18 cellular contexts compared by ENCODE assay signal in the genomic region with DNA sequence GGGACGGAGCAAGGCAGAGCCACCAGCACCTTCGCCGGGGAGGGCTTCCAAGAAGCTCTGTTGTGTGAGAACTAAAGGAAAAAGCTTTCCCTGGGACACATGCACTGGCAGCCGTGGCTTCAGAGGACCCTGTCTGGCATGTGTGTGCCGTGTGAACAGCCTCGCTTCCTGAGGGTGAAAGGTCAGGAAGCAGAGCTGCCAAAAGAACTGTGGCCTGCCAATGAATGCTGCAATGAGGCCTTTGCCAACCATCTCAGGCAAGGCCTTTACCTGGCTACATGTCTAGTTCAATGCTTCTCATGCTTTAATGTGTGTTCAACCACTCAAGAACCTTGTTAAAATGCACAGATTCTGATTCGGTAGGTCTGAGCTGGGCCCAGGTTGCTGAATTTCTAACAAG. TPM values are rescaled to one million over a fixed set of nuclear protein-coding genes. Genes with fewer than 3 reads are reported as not detected.
DNase-seq lines count a peak whose midpoint lies in the region; ATAC-seq, FAIRE-seq and TF ChIP-seq lines count a peak whose summit lies in the region.
"Had no signal": no experiment of that assay in that cellular context is flagged by ENCODE, and none has a peak within 500 bp of the region (broad histone marks: within the 10 kb centered on the region; RNA-seq: fewer than 3 reads in every experiment).

No MANE protein-coding gene starts in this region.

- H3K9me3 ChIP-seq in body of pancreas, result no peaks in the 10 kb centered on the region
- no peaks in the 10 kb centered on the region for H3K9me3 ChIP-seq in endothelial cell of umbilical vein (replicated peaks; ENCODE audit: control insufficient read depth, insufficient read depth, low read length)
- no peaks in the 10 kb centered on the region for H3K9me3 ChIP-seq in right lobe of liver
- H3K9me3 ChIP-seq: A549, BE2C had no signal

- TF ChIP-seq POLR2A in body of pancreas (IDR thresholded peaks at IDR 0.05), result no peak
- TF ChIP-seq POLR2A in endothelial cell of umbilical vein (IDR thresholded peaks at IDR 0.05; ENCODE audit: low read depth, low read length), result no peak
- no peak for TF ChIP-seq POLR2A in right lobe of liver (IDR thresholded peaks at IDR 0.05)

- dilution Hi-C loops in endothelial cell of umbilical vein (cut with MboI; ENCODE audit: extremely low pct_ligation_motif_present, low sequenced_read_pairs), result no loop called here

- no peak overlapping the region for H2AFZ ChIP-seq in endothelial cell of umbilical vein (ENCODE audit: low read depth, low read length)

- no peak overlapping the region for H3K4me3 ChIP-seq in body of pancreas
- H3K4me3 ChIP-seq in endothelial cell of umbilical vein (replicated peaks in 1 of 3; ENCODE audit: insufficient read depth in 1 of 3, low read depth in 1 of 3, low read length in 3 of 3), result no peak overlapping the region
- H3K4me3 ChIP-seq in right lobe of liver, result peak overlapping the region in 1 of 3 donors; percentile 28
- H3K4me3 ChIP-seq: A549 had no signal

- H3K27ac ChIP-seq in body of pancreas (no peak overlapping the region), endothelial cell of umbilical vein (ENCODE audit: insufficient read depth, low read depth, low read length) (no peak overlapping the region), right lobe of liver (peak overlapping the region in 2 of 3 donors; percentile 54 to 70)
- H3K27ac ChIP-seq: A549, C4-2B had no signal

- H3K4me2 ChIP-seq in endothelial cell of umbilical vein (ENCODE audit: insufficient read depth, low read length), result no peak overlapping the region
- H3K4me2 ChIP-seq: A549 had no signal

- no peaks in the 10 kb centered on the region for H3K79me2 ChIP-seq in endothelial cell of umbilical vein (ENCODE audit: control insufficient read depth, insufficient read depth, low read length)

- FAIRE-seq in endothelial cell of umbilical vein (lab: Jason Lieb, UNC), result peak; percentile 54
- FAIRE-seq: A549, GM12892 had no signal

- H3K27me3 ChIP-seq in body of pancreas, result no peaks in the 10 kb centered on the region
- no peaks in the 10 kb centered on the region for H3K27me3 ChIP-seq in endothelial cell of umbilical vein (ENCODE audit: control insufficient read depth in 2 of 2, insufficient read depth in 2 of 2, low read length in 2 of 2)
- H3K27me3 ChIP-seq in right lobe of liver, result no peaks in the 10 kb centered on the region
- H3K27me3 ChIP-seq: BE2C had no signal

- H3K27ac Mint-ChIP-seq in activated CD4-positive, alpha-beta memory T cell treated with anti-CD3 and anti-CD28 coated beads for 36 hours, result no peak overlapping the region
- H3K27ac Mint-ChIP-seq in activated CD4-positive, alpha-beta T cell treated with anti-CD3 and anti-CD28 coated beads, Interleukin-2, amount 10 ng/mL, durations not matched to agents 24 days and 14 days, result no peak overlapping the region
- H3K27ac Mint-ChIP-seq: CD4-positive, alpha-beta memory T cell had no signal

- no peak overlapping the region for H3K4me3 Mint-ChIP-seq in activated CD4-positive, alpha-beta memory T cell treated with anti-CD3 and anti-CD28 coated beads for 36 hours
- no peak overlapping the region for H3K4me3 Mint-ChIP-seq in activated CD4-positive, alpha-beta T cell treated with anti-CD3 and anti-CD28 coated beads, Interleukin-2, amount 10 ng/mL, durations not matched to agents 24 days and 14 days
- H3K4me3 Mint-ChIP-seq: CD4-positive, alpha-beta memory T cell; H9 had no signal

- POLR2A ChIA-PET in endothelial cell of umbilical vein (lab: Charles Lee), result interaction anchor here (0.6 kb wide), 1 partner anchor 12 kb away, joined by 3 read pairs; no protein-coding TSS in a partner anchor
- POLR2A ChIA-PET in activated CD4-positive, alpha-beta memory T cell treated with anti-CD3 and anti-CD28 coated beads for 36 hours (lab: Charles Lee), result no interaction called here

- H3K27me3 Mint-ChIP-seq in activated CD4-positive, alpha-beta memory T cell treated with anti-CD3 and anti-CD28 coated beads for 36 hours, result no peaks in the 10 kb centered on the region
- no peaks in the 10 kb centered on the region for H3K27me3 Mint-ChIP-seq in activated CD4-positive, alpha-beta T cell treated with anti-CD3 and anti-CD28 coated beads, Interleukin-2, amount 10 ng/mL, durations not matched to agents 24 days and 14 days
- H3K27me3 Mint-ChIP-seq: CD4-positive, alpha-beta memory T cell had no signal

- CTCF ChIA-PET in endothelial cell of umbilical vein (lab: Charles Lee), result interaction anchor here (1.2 to 1.8 kb wide), 2 partner anchors 12 to 109 kb away, joined by 4 to 7 read pairs; no protein-coding TSS in a partner anchor
- CTCF ChIA-PET in activated CD4-positive, alpha-beta memory T cell treated with anti-CD3 and anti-CD28 coated beads for 36 hours (lab: Charles Lee), result no interaction called here

- WGBS in body of pancreas, 2 donors, result 57 to 62% methylated on average over 7 of the region's 7 CpGs
- WGBS in right lobe of liver (ENCODE audit: insufficient coverage, low coverage, low lambda C conversion rate, missing lambda C conversion rate), result 20% methylated on average over 5 of the region's 7 CpGs

- TF ChIP-seq CTCF in body of pancreas (IDR thresholded peaks at IDR 0.05) (no peak), endothelial cell of umbilical vein (IDR thresholded peaks at IDR 0.05; ENCODE audit: extremely low read depth in 1 of 2, insufficient read depth in 1 of 2, low read depth in 1 of 2, low read length in 2 of 2) (no peak), right lobe of liver (IDR thresholded peaks at IDR 0.05) (no peak)

- H3K9ac ChIP-seq in endothelial cell of umbilical vein (replicated peaks; ENCODE audit: extremely low read depth, insufficient read depth, low read length), result no peak overlapping the region

- H3K4me1 Mint-ChIP-seq in activated CD4-positive, alpha-beta memory T cell treated with anti-CD3 and anti-CD28 coated beads for 36 hours (ENCODE audit: low read depth), result no peaks in the 10 kb centered on the region
- no peaks in the 10 kb centered on the region for H3K4me1 Mint-ChIP-seq in activated CD4-positive, alpha-beta T cell treated with anti-CD3 and anti-CD28 coated beads, Interleukin-2, amount 10 ng/mL, durations not matched to agents 24 days and 14 days
- H3K4me1 Mint-ChIP-seq: CD4-positive, alpha-beta memory T cell; H9 had no signal

- H3K36me3 ChIP-seq in body of pancreas (replicated peaks in 1 of 2; ENCODE audit: insufficient read depth in 1 of 2, low read depth in 2 of 2) (peaks cover 0 to 18% of the 10 kb centered on the region in 2 donors), endothelial cell of umbilical vein (ENCODE audit: control insufficient read depth in 2 of 2, extremely low read depth in 1 of 2, insufficient read depth in 2 of 2, low read length in 2 of 2) (no peaks in the 10 kb centered on the region), right lobe of liver (peaks cover 20 to 100% (median 68%) of the 10 kb centered on the region in 4 donors)
- H3K36me3 ChIP-seq: BE2C had no signal

- peaks cover 7% of the 10 kb centered on the region for H3K36me3 Mint-ChIP-seq in activated CD4-positive, alpha-beta memory T cell treated with anti-CD3 and anti-CD28 coated beads for 36 hours
- H3K36me3 Mint-ChIP-seq in activated CD4-positive, alpha-beta T cell treated with anti-CD3 and anti-CD28 coated beads, Interleukin-2, amount 10 ng/mL, durations not matched to agents 24 days and 14 days (ENCODE audit: low read depth), result no peaks in the 10 kb centered on the region

- ATAC-seq in body of pancreas (peak; percentile 30), right lobe of liver (peak; percentile 85 to 94 (median 90))

- H3K9me3 Mint-ChIP-seq in activated CD4-positive, alpha-beta memory T cell treated with anti-CD3 and anti-CD28 coated beads for 36 hours, result no peaks in the 10 kb centered on the region
- no peaks in the 10 kb centered on the region for H3K9me3 Mint-ChIP-seq in activated CD4-positive, alpha-beta T cell treated with anti-CD3 and anti-CD28 coated beads, Interleukin-2, amount 10 ng/mL, durations not matched to agents 24 days and 14 days
- H3K9me3 Mint-ChIP-seq: CD4-positive, alpha-beta memory T cell; H9 had no signal

- no TSS peak for BruUV-seq in endothelial cell of umbilical vein (replicated peaks; lab: Mats Ljungman, UMichigan)

- H4K20me1 ChIP-seq in endothelial cell of umbilical vein (replicated peaks; ENCODE audit: control insufficient read depth, extremely low read depth, insufficient read depth, low read length), result no peaks in the 10 kb centered on the region

- H3K9me1 ChIP-seq in endothelial cell of umbilical vein (replicated peaks; ENCODE audit: control insufficient read depth, extremely low read depth, insufficient read depth, low read length), result no peaks in the 10 kb centered on the region

- peak; percentile 26 for DNase-seq in NCI-H2029 (lab: John Stamatoyannopoulos, UW)
- peak in 1 of 4 donors; percentile 37 for DNase-seq in body of pancreas
- DNase-seq in endothelial cell of umbilical vein (ENCODE audit: low read depth, low spot score), result peak; percentile 79
- peak; percentile 72 to 89 (median 86) for DNase-seq in right lobe of liver
- DNase-seq in activated CD4-positive, alpha-beta memory T cell treated with anti-CD3 and anti-CD28 coated beads for 36 hours, result no peak
- DNase-seq in activated CD4-positive, alpha-beta T cell treated with anti-CD3 and anti-CD28 coated beads, Interleukin-2, amount 10 ng/mL, durations not matched to agents 24 days and 14 days, result no peak
- no peak for DNase-seq in NCI-H2196 treated with DMSO at 0.1 percent for 48 hours (lab: John Stamatoyannopoulos, UW; ENCODE audit: unreplicated experiment)
- DNase-seq in NCI-H82 treated with DMSO at 0.1 percent for 48 hours (lab: John Stamatoyannopoulos, UW; ENCODE audit: unreplicated experiment), result no peak
- DNase-seq: BE2C, DND-41, GDM1, GOT3, H9 had no signal

- H3K4me1 ChIP-seq in body of pancreas (peaks cover 2% of the 10 kb centered on the region), endothelial cell of umbilical vein (ENCODE audit: control insufficient read depth, extremely low read depth, insufficient read depth, low read length) (no peaks in the 10 kb centered on the region), right lobe of liver (peaks cover 0 to 29% (median 14%) of the 10 kb centered on the region in 4 donors)
- H3K4me1 ChIP-seq: A549, BE2C had no signal

- intact Hi-C loops in body of pancreas (cut with DNase I), result no loop called here
- intact Hi-C loops in endothelial cell of umbilical vein (cut with micrococcal nuclease), result no loop called here
- intact Hi-C loops in right lobe of liver (cut with DNase I), result no loop called here
- intact Hi-C loops in activated CD4-positive, alpha-beta memory T cell treated with anti-CD3 and anti-CD28 coated beads for 36 hours (cut with micrococcal nuclease), result no loop called here
- intact Hi-C loops in activated CD4-positive, alpha-beta T cell treated with anti-CD3 and anti-CD28 coated beads, Interleukin-2, amount 10 ng/mL, durations not matched to agents 24 days and 14 days (cut with micrococcal nuclease), result no loop called here

RNA-seq across cellular contexts. Expression of a gene that starts 53.5 kb away (rescaled TPM):
- 1 to 10 TPM in 1 of 2 donors, not detected in 1; 2.6 TPM for total RNA-seq in body of pancreas
- 1.1 TPM in 2 replicates for total RNA-seq in endothelial cell of umbilical vein
- 0.24 and 0.40 TPM in 2 replicates for polyA plus RNA-seq in endothelial cell of umbilical vein
- polyA plus RNA-seq in endothelial cell of umbilical vein (2011; cell fraction: cytosol; rRNA removed), result 0.27 and 0.30 TPM in 2 replicates
- 1.6 and 2.0 TPM in 2 replicates for polyA plus RNA-seq in endothelial cell of umbilical vein (2011; cell fraction: nucleus; rRNA removed)
- polyA plus RNA-seq in endothelial cell of umbilical vein (2012), result 0.43 and 0.61 TPM in 2 replicates
- 0.38 TPM in 1 of 2 replicates, not detected in the other for polyA minus RNA-seq in endothelial cell of umbilical vein
- not detected for polyA minus RNA-seq in endothelial cell of umbilical vein (2011; cell fraction: cytosol; rRNA and poly(A)+ RNA removed)
- polyA minus RNA-seq in endothelial cell of umbilical vein (2011; cell fraction: nucleus; rRNA and poly(A)+ RNA removed), result 0.48 and 1.5 TPM in 2 replicates
- under 1 TPM; 0.29 to 0.99 (median 0.71) TPM for total RNA-seq in right lobe of liver
- total RNA-seq in activated CD4-positive, alpha-beta memory T cell treated with anti-CD3 and anti-CD28 coated beads for 36 hours, result under 1 TPM; 0.33 to 0.58 TPM
- 0.19 and 0.66 TPM in 2 replicates for total RNA-seq in activated CD4-positive, alpha-beta T cell treated with anti-CD3 and anti-CD28 coated beads, Interleukin-2, amount 10 ng/mL, durations not matched to agents 24 days and 14 days
- total RNA-seq: HT-29 had no signal

Comparison
In these comparisons a context has a peak if more than half of its experiments do, and no peak if none do; other contexts are left out.
1. DNase-seq: peak in NCI-H2029 (single experiment), endothelial cell of umbilical vein (single experiment) and right lobe of liver (3 of 3); none in activated CD4-positive, alpha-beta memory T cell treated with anti-CD3 and anti-CD28 coated beads for 36 hours (single experiment), activated CD4-positive, alpha-beta T cell treated with anti-CD3 and anti-CD28 coated beads, Interleukin-2, amount 10 ng/mL, durations not matched to agents 24 days and 14 days (single experiment), NCI-H2196 treated with DMSO at 0.1 percent for 48 hours (single experiment) and NCI-H82 treated with DMSO at 0.1 percent for 48 hours (single experiment).
2. H3K27ac ChIP-seq: peak in right lobe of liver (2 of 3); none in body of pancreas (0 of 4) and endothelial cell of umbilical vein (single experiment).